Comparison of ENCODE assay signal across 16 cellular contexts in the genomic region with DNA sequence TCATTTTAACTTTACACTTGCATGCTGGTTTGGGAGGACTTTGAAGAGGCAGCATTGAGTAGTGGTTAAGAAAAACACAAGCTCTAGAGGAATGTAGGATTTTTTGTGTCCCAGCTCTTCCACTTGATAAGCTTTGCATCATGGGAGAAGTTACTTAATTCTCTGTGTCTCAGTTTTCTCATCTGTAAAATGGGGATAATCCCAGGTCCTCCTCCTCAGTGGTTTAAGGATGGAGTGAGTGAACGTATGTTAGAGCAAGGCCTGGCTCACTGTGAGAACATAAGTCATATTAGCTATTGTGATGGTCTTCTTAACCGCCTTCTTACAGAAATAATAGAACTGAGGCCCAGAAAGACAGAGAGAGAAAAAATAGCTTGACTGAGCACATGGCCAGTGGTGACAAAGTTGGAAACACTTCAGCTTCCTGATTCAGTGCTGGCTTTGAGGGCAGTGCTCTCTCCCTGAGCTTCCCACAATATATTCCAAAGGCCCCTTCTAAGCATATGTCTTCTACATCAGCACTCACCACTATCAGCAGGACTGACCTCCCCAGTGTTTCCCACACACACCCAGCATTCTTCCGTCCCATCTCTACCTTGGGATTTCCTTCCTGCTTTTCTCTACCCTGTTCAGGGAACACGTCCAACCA.
DNase-seq lines count a peak whose midpoint lies in the region; ATAC-seq and TF ChIP-seq lines count a peak whose summit lies in the region.
"Had no signal": no experiment of that assay in that cellular context is flagged by ENCODE, and none has a peak within 500 bp of the region (broad histone marks: within the 10 kb centered on the region; RNA-seq: fewer than 3 reads in every experiment).

No MANE protein-coding gene starts in this region.

- intact Hi-C loops in Calu3 (cut with micrococcal nuclease; ENCODE audit: unreplicated experiment), result no loop called here

- H3K4me1 ChIP-seq in hepatocyte (ENCODE audit: insufficient read depth), result peaks cover 3% of the 10 kb centered on the region
- H3K4me1 ChIP-seq: breast epithelium had no signal

- no peaks in the 10 kb centered on the region for H3K36me3 ChIP-seq in hepatocyte (replicated peaks; ENCODE audit: insufficient read depth, low read depth)
- H3K36me3 ChIP-seq: breast epithelium had no signal

- H3K9me3 Mint-ChIP-seq in activated naive CD4-positive, alpha-beta T cell treated with anti-CD3 and anti-CD28 coated beads, Interleukin-2, amount 50 U/mL, for 72 hours, result no peaks in the 10 kb centered on the region
- no peaks in the 10 kb centered on the region for H3K9me3 Mint-ChIP-seq in Calu3 (ENCODE audit: low read depth, unreplicated experiment)
- H3K9me3 Mint-ChIP-seq: activated CD8-positive, alpha-beta T cell treated with anti-CD3 and anti-CD28 coated beads for 36 hours had no signal

- H3K9me2 ChIP-seq in hepatocyte (replicated peaks; ENCODE audit: insufficient read depth), result no peaks in the 10 kb centered on the region

- no peak for ATAC-seq in activated naive CD4-positive, alpha-beta T cell treated with anti-CD3 and anti-CD28 coated beads, Interleukin-2, amount 50 U/mL, for 72 hours
- ATAC-seq: activated CD8-positive, alpha-beta T cell treated with anti-CD3 and anti-CD28 coated beads for 36 hours had no signal

- WGBS in hepatocyte (ENCODE audit: low lambda C conversion rate, missing lambda C conversion rate), result 84% methylated on average over 4 of the region's 4 CpGs

- no peak overlapping the region for H3K4me2 ChIP-seq in hepatocyte

- peak; percentile 23 for DNase-seq in HCEC 1CT
- peak; percentile 82 for DNase-seq in choroid plexus epithelial cell (ENCODE audit: low read depth)
- no peak for DNase-seq in hepatocyte (ENCODE audit: low spot score)
- peak; percentile 61 for DNase-seq in skeletal muscle cell (ENCODE audit: low read depth)
- DNase-seq in NCI-H1092 treated with DMSO at 0.1 percent for 48 hours (lab: John Stamatoyannopoulos, UW), result no peak
- DNase-seq in activated naive CD4-positive, alpha-beta T cell treated with anti-CD3 and anti-CD28 coated beads, Interleukin-2, amount 50 U/mL, for 72 hours (ENCODE audit: low spot score in 2 of 2), result no peak
- DNase-seq in Calu3, result no peak
- DNase-seq in cerebellum (ENCODE audit: low spot score), result no peak
- DNase-seq: activated CD8-positive, alpha-beta T cell treated with anti-CD3 and anti-CD28 coated beads for 36 hours; AML-193; DMS 273 treated with DMSO at 0.1 percent for 48 hours; kidney glomerular epithelial cell; naive B cell; small intestine had no signal

- H2AFZ ChIP-seq in hepatocyte, result no peak overlapping the region

- H3K27me3 ChIP-seq in hepatocyte, result no peaks in the 10 kb centered on the region
- H3K27me3 ChIP-seq: breast epithelium had no signal

- TF ChIP-seq CTCF in choroid plexus epithelial cell (conservative IDR thresholded peaks at IDR 0.05; ENCODE audit: low read depth, low read length) (no peak), hepatocyte (IDR thresholded peaks at IDR 0.05; ENCODE audit: poor library complexity) (no peak), Calu3 (IDR thresholded peaks at IDR 0.05; ENCODE audit: unreplicated experiment) (no peak)

- H3K27ac ChIP-seq in hepatocyte, result peak overlapping the region; percentile 73
- H3K27ac ChIP-seq: breast epithelium, SK-N-MC had no signal

- H3K27ac Mint-ChIP-seq in activated naive CD4-positive, alpha-beta T cell treated with anti-CD3 and anti-CD28 coated beads, Interleukin-2, amount 50 U/mL, for 72 hours, result no peak overlapping the region
- no peak overlapping the region for H3K27ac Mint-ChIP-seq in Calu3 (ENCODE audit: unreplicated experiment)
- H3K27ac Mint-ChIP-seq: activated CD8-positive, alpha-beta T cell treated with anti-CD3 and anti-CD28 coated beads for 36 hours; naive B cell had no signal

- no peaks in the 10 kb centered on the region for H3K36me3 Mint-ChIP-seq in activated naive CD4-positive, alpha-beta T cell treated with anti-CD3 and anti-CD28 coated beads, Interleukin-2, amount 50 U/mL, for 72 hours
- no peaks in the 10 kb centered on the region for H3K36me3 Mint-ChIP-seq in Calu3 (ENCODE audit: insufficient read depth, unreplicated experiment)
- H3K36me3 Mint-ChIP-seq: naive B cell had no signal

- H3K27me3 Mint-ChIP-seq in Calu3 (ENCODE audit: unreplicated experiment), result no peaks in the 10 kb centered on the region
- H3K27me3 Mint-ChIP-seq: naive B cell had no signal

- no TSS peak for BruUV-seq in Calu3 (replicated peaks; lab: Mats Ljungman, UMichigan)

- no peak overlapping the region for H3K4me3 Mint-ChIP-seq in Calu3 (ENCODE audit: low read depth, unreplicated experiment)
- H3K4me3 Mint-ChIP-seq: activated CD8-positive, alpha-beta T cell treated with anti-CD3 and anti-CD28 coated beads for 36 hours; naive B cell had no signal

- H3K4me3 ChIP-seq in choroid plexus epithelial cell (ENCODE audit: low read depth, low read length) (no peak overlapping the region), hepatocyte (no peak overlapping the region), skeletal muscle cell (ENCODE audit: low read depth, low read length) (no peak overlapping the region)
- H3K4me3 ChIP-seq: breast epithelium, SK-N-MC had no signal

- CTCF ChIA-PET in Calu3 (lab: Charles Lee), result interaction anchor here (0.5 kb wide), 1 partner anchor 384 kb away, joined by 3 read pairs; no protein-coding TSS in a partner anchor

- H3K9me3 ChIP-seq in hepatocyte (ENCODE audit: low read depth), result no peaks in the 10 kb centered on the region
- H3K9me3 ChIP-seq: breast epithelium had no signal

- H3K79me2 ChIP-seq in hepatocyte, result no peaks in the 10 kb centered on the region

- H3K4me1 Mint-ChIP-seq in Calu3 (ENCODE audit: low read depth, unreplicated experiment), result peaks cover 10% of the 10 kb centered on the region
- H3K4me1 Mint-ChIP-seq: naive B cell had no signal

- H4K20me1 ChIP-seq in hepatocyte (ENCODE audit: insufficient read depth, poor library complexity, severe bottlenecking), result no peaks in the 10 kb centered on the region

Comparison
In these comparisons a context has a peak if more than half of its experiments do, and no peak if none do; other contexts are left out.
1. DNase-seq: peak in HCEC 1CT (single experiment), choroid plexus epithelial cell (single experiment) and skeletal muscle cell (single experiment); none in hepatocyte (single experiment), NCI-H1092 treated with DMSO at 0.1 percent for 48 hours (single experiment), activated naive CD4-positive, alpha-beta T cell treated with anti-CD3 and anti-CD28 coated beads, Interleukin-2, amount 50 U/mL, for 72 hours (0 of 2), Calu3 (single experiment) and cerebellum (single experiment).